In the genomic region with DNA sequence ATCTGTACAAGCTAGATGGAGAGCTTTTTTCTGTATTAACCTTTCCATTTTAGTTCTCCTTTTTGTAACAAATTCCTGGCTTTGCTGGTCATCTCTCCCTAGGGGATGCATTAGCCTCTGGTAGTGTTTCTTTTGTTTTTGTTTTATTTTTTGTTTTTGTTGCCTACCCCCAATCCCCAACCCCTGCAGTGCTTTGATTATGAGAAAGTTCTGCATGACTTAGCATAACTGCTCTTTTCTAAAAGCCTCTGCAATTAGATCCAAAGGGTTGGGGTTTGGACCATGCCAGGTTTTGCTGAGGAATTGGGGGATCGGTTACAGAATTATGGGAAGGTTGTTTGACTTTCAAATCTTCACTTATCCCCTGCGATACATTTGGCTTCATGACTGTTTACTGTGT, we compare ENCODE assay signal across 1 cellular context.
TF ChIP-seq lines count a peak whose summit lies in the region.

No MANE protein-coding gene starts in this region.

TF ChIP-seq in GM23338, 12 proteins besides CTCF, POLR2A, EP300 and RAD21 (continued from another document):
- TF ChIP-seq, protein P1, sequence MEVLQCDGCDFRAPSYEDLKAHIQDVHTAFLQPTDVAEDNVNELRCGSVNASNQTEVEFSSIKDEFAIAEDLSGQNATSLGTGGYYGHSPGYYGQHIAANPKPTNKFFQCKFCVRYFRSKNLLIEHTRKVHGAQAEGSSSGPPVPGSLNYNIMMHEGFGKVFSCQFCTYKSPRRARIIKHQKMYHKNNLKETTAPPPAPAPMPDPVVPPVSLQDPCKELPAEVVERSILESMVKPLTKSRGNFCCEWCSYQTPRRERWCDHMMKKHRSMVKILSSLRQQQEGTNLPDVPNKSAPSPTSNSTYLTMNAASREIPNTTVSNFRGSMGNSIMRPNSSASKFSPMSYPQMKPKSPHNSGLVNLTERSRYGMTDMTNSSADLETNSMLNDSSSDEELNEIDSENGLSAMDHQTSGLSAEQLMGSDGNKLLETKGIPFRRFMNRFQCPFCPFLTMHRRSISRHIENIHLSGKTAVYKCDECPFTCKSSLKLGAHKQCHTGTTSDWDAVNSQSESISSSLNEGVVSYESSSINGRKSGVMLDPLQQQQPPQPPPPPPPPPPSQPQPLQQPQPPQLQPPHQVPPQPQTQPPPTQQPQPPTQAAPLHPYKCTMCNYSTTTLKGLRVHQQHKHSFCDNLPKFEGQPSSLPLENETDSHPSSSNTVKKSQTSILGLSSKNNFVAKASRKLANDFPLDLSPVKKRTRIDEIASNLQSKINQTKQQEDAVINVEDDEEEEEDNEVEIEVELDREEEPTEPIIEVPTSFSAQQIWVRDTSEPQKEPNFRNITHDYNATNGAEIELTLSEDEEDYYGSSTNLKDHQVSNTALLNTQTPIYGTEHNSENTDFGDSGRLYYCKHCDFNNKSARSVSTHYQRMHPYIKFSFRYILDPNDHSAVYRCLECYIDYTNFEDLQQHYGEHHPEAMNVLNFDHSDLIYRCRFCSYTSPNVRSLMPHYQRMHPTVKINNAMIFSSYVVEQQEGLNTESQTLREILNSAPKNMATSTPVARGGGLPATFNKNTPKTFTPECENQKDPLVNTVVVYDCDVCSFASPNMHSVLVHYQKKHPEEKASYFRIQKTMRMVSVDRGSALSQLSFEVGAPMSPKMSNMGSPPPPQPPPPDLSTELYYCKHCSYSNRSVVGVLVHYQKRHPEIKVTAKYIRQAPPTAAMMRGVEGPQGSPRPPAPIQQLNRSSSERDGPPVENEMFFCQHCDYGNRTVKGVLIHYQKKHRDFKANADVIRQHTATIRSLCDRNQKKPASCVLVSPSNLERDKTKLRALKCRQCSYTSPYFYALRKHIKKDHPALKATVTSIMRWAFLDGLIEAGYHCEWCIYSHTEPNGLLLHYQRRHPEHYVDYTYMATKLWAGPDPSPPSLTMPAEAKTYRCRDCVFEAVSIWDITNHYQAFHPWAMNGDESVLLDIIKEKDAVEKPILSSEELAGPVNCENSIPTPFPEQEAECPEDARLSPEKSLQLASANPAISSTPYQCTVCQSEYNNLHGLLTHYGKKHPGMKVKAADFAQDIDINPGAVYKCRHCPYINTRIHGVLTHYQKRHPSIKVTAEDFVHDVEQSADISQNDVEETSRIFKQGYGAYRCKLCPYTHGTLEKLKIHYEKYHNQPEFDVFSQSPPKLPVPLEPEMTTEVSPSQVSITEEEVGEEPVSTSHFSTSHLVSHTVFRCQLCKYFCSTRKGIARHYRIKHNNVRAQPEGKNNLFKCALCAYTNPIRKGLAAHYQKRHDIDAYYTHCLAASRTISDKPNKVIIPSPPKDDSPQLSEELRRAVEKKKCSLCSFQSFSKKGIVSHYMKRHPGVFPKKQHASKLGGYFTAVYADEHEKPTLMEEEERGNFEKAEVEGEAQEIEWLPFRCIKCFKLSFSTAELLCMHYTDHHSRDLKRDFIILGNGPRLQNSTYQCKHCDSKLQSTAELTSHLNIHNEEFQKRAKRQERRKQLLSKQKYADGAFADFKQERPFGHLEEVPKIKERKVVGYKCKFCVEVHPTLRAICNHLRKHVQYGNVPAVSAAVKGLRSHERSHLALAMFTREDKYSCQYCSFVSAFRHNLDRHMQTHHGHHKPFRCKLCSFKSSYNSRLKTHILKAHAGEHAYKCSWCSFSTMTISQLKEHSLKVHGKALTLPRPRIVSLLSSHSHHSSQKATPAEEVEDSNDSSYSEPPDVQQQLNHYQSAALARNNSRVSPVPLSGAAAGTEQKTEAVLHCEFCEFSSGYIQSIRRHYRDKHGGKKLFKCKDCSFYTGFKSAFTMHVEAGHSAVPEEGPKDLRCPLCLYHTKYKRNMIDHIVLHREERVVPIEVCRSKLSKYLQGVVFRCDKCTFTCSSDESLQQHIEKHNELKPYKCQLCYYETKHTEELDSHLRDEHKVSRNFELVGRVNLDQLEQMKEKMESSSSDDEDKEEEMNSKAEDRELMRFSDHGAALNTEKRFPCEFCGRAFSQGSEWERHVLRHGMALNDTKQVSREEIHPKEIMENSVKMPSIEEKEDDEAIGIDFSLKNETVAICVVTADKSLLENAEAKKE (CRISPR knock-in tag; IDR thresholded peaks at IDR 0.05) = no peak
- no peak for TF ChIP-seq ZNF114 (CRISPR knock-in tag; IDR thresholded peaks at IDR 0.05)
- TF ChIP-seq ZNF331 (CRISPR knock-in tag; IDR thresholded peaks at IDR 0.05; ENCODE audit: low read depth) = no peak
- TF ChIP-seq CREB1 (CRISPR knock-in tag; IDR thresholded peaks at IDR 0.05; ENCODE audit: low read depth) = no peak
